ENCODE assay signal across 23 cellular contexts in the genomic region with DNA sequence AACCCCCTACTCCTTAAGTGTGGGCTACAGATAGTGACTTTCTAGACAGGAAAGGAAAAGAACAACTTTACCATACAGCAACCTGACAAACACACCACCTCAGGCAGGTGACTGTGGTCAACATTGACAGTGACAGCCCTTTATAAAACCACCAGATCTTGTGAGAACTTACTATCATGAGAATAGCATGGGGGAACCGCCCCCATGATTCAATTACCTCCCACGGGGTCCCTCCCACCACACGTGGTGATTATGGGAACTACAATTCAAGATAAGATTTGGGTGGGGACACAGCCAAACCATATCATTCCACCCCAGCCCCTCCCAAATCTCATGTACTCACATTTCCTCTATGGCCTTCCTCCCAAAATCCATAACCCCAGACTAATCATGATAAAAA. TPM values are rescaled to one million over a fixed set of nuclear protein-coding genes. Genes with fewer than 3 reads are reported as not detected.
"Had no signal": no experiment of that assay in that cellular context is flagged by ENCODE, and none has a peak within 500 bp of the region (broad histone marks: within the 10 kb centered on the region; RNA-seq: fewer than 3 reads in every experiment).

No MANE protein-coding gene starts in this region.

- H3K4me3 Mint-ChIP-seq: activated naive CD8-positive, alpha-beta T cell treated with anti-CD3 and anti-CD28 coated beads, Interleukin-2, amount 10 ng/mL, durations not matched to agents 7 days and 5 days; naive B cell; neural progenitor cell; T-cell had no signal

- H3K27me3 Mint-ChIP-seq: naive B cell, T-cell had no signal

- H3K36me3 ChIP-seq: heart right ventricle, lower lobe of right lung, neural progenitor cell, right lobe of liver, SJCRH30, upper lobe of left lung had no signal

- DNase-seq: activated CD8-positive, alpha-beta memory T cell treated with anti-CD3 and anti-CD28 coated beads for 24 hours; activated naive CD8-positive, alpha-beta T cell treated with anti-CD3 and anti-CD28 coated beads, Interleukin-2, amount 10 ng/mL, durations not matched to agents 7 days and 5 days; activated T-cell treated with anti-CD3 and anti-CD28 coated beads, Interleukin-2, amount 50 U/mL, for 48 hours; amygdala; foreskin fibroblast; heart right ventricle; kidney; lower lobe of right lung; posterior cingulate gyrus; right lobe of liver; SJCRH30; stimulated activated CD4-positive, alpha-beta T cell treated with anti-CD3 and anti-CD28 coated beads, Interleukin-2, amount 100 ng/mL, for 48 hours; upper lobe of left lung had no signal

- H3K9ac ChIP-seq: neural progenitor cell had no signal

- H3K9me3 Mint-ChIP-seq: T-cell had no signal

- H3K4me1 Mint-ChIP-seq: neural progenitor cell had no signal

- H3K36me3 Mint-ChIP-seq: neural progenitor cell, T-cell had no signal

- H3K27ac Mint-ChIP-seq: activated naive CD8-positive, alpha-beta T cell treated with anti-CD3 and anti-CD28 coated beads, Interleukin-2, amount 10 ng/mL, durations not matched to agents 7 days and 5 days; neural progenitor cell; T-cell had no signal

- H3K4me1 ChIP-seq: lower lobe of right lung, neural progenitor cell had no signal

- ATAC-seq: heart right ventricle, lower lobe of right lung, right lobe of liver had no signal

- H3K27ac ChIP-seq: heart right ventricle, lower lobe of right lung, neural progenitor cell, right lobe of liver, SJCRH30, skin epidermis, upper lobe of left lung had no signal

- H3K9me3 ChIP-seq: lower lobe of right lung, right lobe of liver, SJCRH30, upper lobe of left lung had no signal

- H3K27me3 ChIP-seq: heart right ventricle, right lobe of liver, SJCRH30, upper lobe of left lung had no signal

- H3K4me3 ChIP-seq: heart right ventricle, lower lobe of right lung, neural progenitor cell, right lobe of liver, SJCRH30, skin epidermis, upper lobe of left lung had no signal

RNA-seq across cellular contexts. Expression of a gene that starts 16.3 kb away (rescaled TPM):
- total RNA-seq: activated naive CD8-positive, alpha-beta T cell treated with anti-CD3 and anti-CD28 coated beads, Interleukin-2, amount 10 ng/mL, durations not matched to agents 7 days and 5 days; chondrocyte; fibroblast of lung; heart right ventricle; kidney; lower lobe of right lung; mesenteric fat pad; mucosa of gallbladder; omental fat pad; right lobe of liver; SJCRH30; subcutaneous adipose tissue; T-cell; upper lobe of left lung had no signal
- polyA plus RNA-seq: fibroblast of lung, heart right ventricle had no signal
